Comparison of ENCODE assay signal across 7 cellular contexts in the genomic region with DNA sequence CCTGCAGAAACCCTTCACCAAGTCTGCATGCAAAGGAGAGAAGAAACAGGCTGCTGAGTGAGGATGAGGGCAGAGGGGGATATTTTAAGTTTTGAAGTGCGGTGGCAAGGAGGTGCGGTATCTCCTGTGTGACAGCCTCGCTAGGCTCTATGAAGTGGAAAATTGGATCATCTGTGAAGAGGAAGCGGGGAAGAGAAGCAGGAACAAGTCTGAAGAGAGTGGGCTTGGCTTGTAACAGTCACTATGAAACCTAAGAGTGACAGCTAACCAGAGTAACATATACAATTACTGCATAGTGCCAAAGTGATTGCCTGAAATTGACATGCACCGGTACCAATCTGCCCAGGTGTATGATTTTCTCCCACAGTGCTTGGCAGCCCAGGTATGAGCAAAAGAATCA.
DNase-seq lines count a peak whose midpoint lies in the region; ATAC-seq and TF ChIP-seq lines count a peak whose summit lies in the region.

No MANE protein-coding gene starts in this region.

- ATAC-seq in GM18517 (IDR thresholded peaks at IDR 0.05; ENCODE audit: unreplicated experiment) (peak; percentile 49), GM21447 (IDR thresholded peaks at IDR 0.05; ENCODE audit: unreplicated experiment) (peak; percentile 63), HG03571 (IDR thresholded peaks at IDR 0.05; ENCODE audit: unreplicated experiment) (peak; percentile 48), mucosa of descending colon (peak; percentile 19), HG03457 (IDR thresholded peaks at IDR 0.05; ENCODE audit: unreplicated experiment) (no peak)

- H3K36me3 ChIP-seq in mucosa of descending colon (ENCODE audit: low read depth), result no peaks in the 10 kb centered on the region

- H3K9me3 ChIP-seq in mucosa of descending colon, result no peaks in the 10 kb centered on the region

- DNase-seq in mucosa of descending colon, result no peak
- DNase-seq in GM13977 (ENCODE audit: low spot score), result no peak
- no peak for DNase-seq in HT-29 (ENCODE audit: low spot score)

- intact Hi-C loops in mucosa of descending colon (cut with DNase I, micrococcal nuclease), result no loop called here

- no peak overlapping the region for H3K4me3 ChIP-seq in mucosa of descending colon

- in situ Hi-C loops in GM13977 (cut with MboI; ENCODE audit: low pct_unique_long_range_greater_than_20kb, low sequenced_read_pairs, unreplicated experiment), result no loop called here

- TF ChIP-seq CTCF in mucosa of descending colon (IDR thresholded peaks at IDR 0.05) (no peak), GM13977 (IDR thresholded peaks at IDR 0.05; ENCODE audit: extremely low read depth, insufficient read depth, missing control alignments) (no peak)

- H3K4me1 ChIP-seq in mucosa of descending colon (ENCODE audit: low read depth), result peaks cover 5% of the 10 kb centered on the region
